22 cellular contexts compared by ENCODE assay signal in the genomic region with DNA sequence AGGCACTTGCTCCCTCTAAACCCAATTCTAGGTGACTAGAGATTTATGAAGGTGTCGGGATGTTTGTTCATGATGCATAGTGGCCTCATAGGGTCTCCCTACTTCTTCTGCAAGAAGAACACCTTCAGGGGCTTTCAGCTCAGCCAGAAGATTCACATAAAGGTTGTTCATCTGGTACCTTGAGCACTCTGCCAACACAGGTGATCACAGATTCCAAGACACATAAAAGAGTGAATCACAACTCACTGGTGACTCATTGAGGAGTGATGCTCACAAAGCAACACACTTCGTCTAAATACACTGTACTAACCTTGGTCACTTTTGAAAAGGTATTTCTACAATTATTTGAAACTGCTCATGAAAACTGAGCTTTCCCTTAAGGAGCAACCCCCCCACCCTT. TPM values are rescaled to one million over a fixed set of nuclear protein-coding genes. Genes with fewer than 3 reads are reported as not detected.
DNase-seq lines count a peak whose midpoint lies in the region; ATAC-seq, FAIRE-seq and TF ChIP-seq lines count a peak whose summit lies in the region.
"Had no signal": no experiment of that assay in that cellular context is flagged by ENCODE, and none has a peak within 500 bp of the region (broad histone marks: within the 10 kb centered on the region; RNA-seq: fewer than 3 reads in every experiment).

No MANE protein-coding gene starts in this region.

- H2AFZ ChIP-seq in osteoblast (ENCODE audit: low read length): no peak overlapping the region

- H3K79me2 ChIP-seq in osteoblast (ENCODE audit: insufficient read depth, low read length): no peaks in the 10 kb centered on the region

- CTCF ChIA-PET in activated CD4-positive, alpha-beta T cell treated with anti-CD3 and anti-CD28 coated beads for 36 hours (lab: Charles Lee): interaction anchor here (1.1 kb wide), 1 partner anchor 48 kb away, joined by 3 read pairs; no protein-coding TSS in a partner anchor

- H3K36me3 ChIP-seq in osteoblast (ENCODE audit: insufficient read depth, low read length): peaks cover 6% of the 10 kb centered on the region

- in situ Hi-C loops in KBM-7 (cut with MboI; ENCODE audit: low pct_unique_long_range_greater_than_20kb, low sequenced_read_pairs): no loop called here

- intact Hi-C loops in activated CD4-positive, alpha-beta T cell treated with anti-CD3 and anti-CD28 coated beads for 36 hours (cut with DNase I, micrococcal nuclease): no loop called here
- intact Hi-C loops in activated CD4-positive, alpha-beta T cell treated with anti-CD3 and anti-CD28 coated beads, Interleukin-2, amount 10 ng/mL, durations not matched to agents 24 days and 14 days (cut with micrococcal nuclease): no loop called here

- H3K4me3 ChIP-seq in epithelial cell of esophagus (ENCODE audit: low read length): no peak overlapping the region
- no peak overlapping the region for H3K4me3 ChIP-seq in osteoblast (ENCODE audit: insufficient read depth, low read length)
- H3K4me3 ChIP-seq: SK-N-MC had no signal

- peaks cover 6% of the 10 kb centered on the region for H3K4me1 Mint-ChIP-seq in activated CD4-positive, alpha-beta T cell treated with anti-CD3 and anti-CD28 coated beads for 36 hours
- H3K4me1 Mint-ChIP-seq in activated CD4-positive, alpha-beta T cell treated with anti-CD3 and anti-CD28 coated beads, Interleukin-2, amount 10 ng/mL, durations not matched to agents 24 days and 14 days: no peaks in the 10 kb centered on the region

- H3K27me3 ChIP-seq in osteoblast (ENCODE audit: insufficient read depth, low read length): no peaks in the 10 kb centered on the region

- TF ChIP-seq CTCF in epithelial cell of esophagus (IDR thresholded peaks at IDR 0.05; ENCODE audit: insufficient read depth, low read depth, low read length, missing control alignments): no peak
- no peak for TF ChIP-seq CTCF in osteoblast (IDR thresholded peaks at IDR 0.05; ENCODE audit: extremely low read depth, low read depth, low read length)

- no peak overlapping the region for H3K27ac ChIP-seq in osteoblast (ENCODE audit: low read depth, low read length)
- H3K27ac ChIP-seq: SK-N-MC had no signal

- peak; percentile 63 for FAIRE-seq in HTR-8/SVneo (lab: Jason Lieb, UNC)
- FAIRE-seq: D721Med had no signal

- H3K36me3 Mint-ChIP-seq in activated CD4-positive, alpha-beta T cell treated with anti-CD3 and anti-CD28 coated beads for 36 hours (ENCODE audit: low read depth): peaks cover 16% of the 10 kb centered on the region
- peaks cover 21% of the 10 kb centered on the region for H3K36me3 Mint-ChIP-seq in activated CD4-positive, alpha-beta T cell treated with anti-CD3 and anti-CD28 coated beads, Interleukin-2, amount 10 ng/mL, durations not matched to agents 24 days and 14 days (ENCODE audit: low read depth)

- H3K9me3 ChIP-seq in osteoblast (ENCODE audit: low read depth, low read length): no peaks in the 10 kb centered on the region

- no peak overlapping the region for H3K27ac Mint-ChIP-seq in activated CD4-positive, alpha-beta T cell treated with anti-CD3 and anti-CD28 coated beads for 36 hours
- H3K27ac Mint-ChIP-seq in activated CD4-positive, alpha-beta T cell treated with anti-CD3 and anti-CD28 coated beads, Interleukin-2, amount 10 ng/mL, durations not matched to agents 24 days and 14 days: no peak overlapping the region
- H3K27ac Mint-ChIP-seq: B cell, H9 had no signal

- POLR2A ChIA-PET in activated CD4-positive, alpha-beta T cell treated with anti-CD3 and anti-CD28 coated beads for 36 hours (lab: Charles Lee): no interaction called here

- DNase-seq in activated CD4-positive, alpha-beta T cell treated with anti-CD3 and anti-CD28 coated beads for 36 hours: no peak
- DNase-seq in activated CD4-positive, alpha-beta T cell treated with anti-CD3 and anti-CD28 coated beads, Interleukin-2, amount 10 ng/mL, durations not matched to agents 24 days and 14 days: no peak
- DNase-seq in HTR-8/SVneo (ENCODE audit: insufficient read length, low spot score): no peak
- DNase-seq in epithelial cell of esophagus (ENCODE audit: low read depth): peak; percentile 81
- DNase-seq in osteoblast (ENCODE audit: insufficient read length, low spot score, missing footprints): peak; percentile 67
- DNase-seq in T-helper 2 cell: no peak
- DNase-seq in KBM-7: no peak
- DNase-seq: 8988T, EL, GF-D8, H9, IMR-90, NCI-H1417, NCI-H1694 treated with DMSO at 0.1 percent for 48 hours, NCI-H446, NCI-H526, OCI-M1, SHP77 treated with DMSO at 0.1 percent for 48 hours had no signal

- no peaks in the 10 kb centered on the region for H3K27me3 Mint-ChIP-seq in activated CD4-positive, alpha-beta T cell treated with anti-CD3 and anti-CD28 coated beads for 36 hours
- no peaks in the 10 kb centered on the region for H3K27me3 Mint-ChIP-seq in activated CD4-positive, alpha-beta T cell treated with anti-CD3 and anti-CD28 coated beads, Interleukin-2, amount 10 ng/mL, durations not matched to agents 24 days and 14 days
- H3K27me3 Mint-ChIP-seq: B cell had no signal

- peak; percentile 72 for ATAC-seq in activated CD4-positive, alpha-beta T cell treated with anti-CD3 and anti-CD28 coated beads for 36 hours
- no peak for ATAC-seq in GM21723 (IDR thresholded peaks at IDR 0.05; ENCODE audit: unreplicated experiment)

- H3K9me3 Mint-ChIP-seq in activated CD4-positive, alpha-beta T cell treated with anti-CD3 and anti-CD28 coated beads for 36 hours (ENCODE audit: low read depth): no peaks in the 10 kb centered on the region
- H3K9me3 Mint-ChIP-seq in activated CD4-positive, alpha-beta T cell treated with anti-CD3 and anti-CD28 coated beads, Interleukin-2, amount 10 ng/mL, durations not matched to agents 24 days and 14 days: no peaks in the 10 kb centered on the region
- H3K9me3 Mint-ChIP-seq: H9 had no signal

- H3K4me3 Mint-ChIP-seq in activated CD4-positive, alpha-beta T cell treated with anti-CD3 and anti-CD28 coated beads for 36 hours: no peak overlapping the region
- no peak overlapping the region for H3K4me3 Mint-ChIP-seq in activated CD4-positive, alpha-beta T cell treated with anti-CD3 and anti-CD28 coated beads, Interleukin-2, amount 10 ng/mL, durations not matched to agents 24 days and 14 days
- H3K4me3 Mint-ChIP-seq: B cell, H9 had no signal

- H4K20me1 ChIP-seq in osteoblast (ENCODE audit: insufficient read depth, low read length): no peaks in the 10 kb centered on the region

- H3K4me2 ChIP-seq in osteoblast (ENCODE audit: insufficient read depth, low read length): no peak overlapping the region

- H3K4me1 ChIP-seq in osteoblast (ENCODE audit: insufficient read depth, low read length): no peaks in the 10 kb centered on the region

RNA-seq across cellular contexts. Expression of gene ZNF324, which starts 6.8 kb away (rescaled TPM):
- total RNA-seq in activated CD4-positive, alpha-beta T cell treated with anti-CD3 and anti-CD28 coated beads for 36 hours: 1 to 10 TPM; 4.7 to 7.5 TPM
- total RNA-seq in activated CD4-positive, alpha-beta T cell treated with anti-CD3 and anti-CD28 coated beads, Interleukin-2, amount 10 ng/mL, durations not matched to agents 24 days and 14 days: 13.6 and 14.7 TPM in 2 replicates
- 16.2 and 20.6 TPM in 2 replicates for total RNA-seq in osteoblast

RNA-seq across cellular contexts. Expression of gene ZNF324B, which starts 8.6 kb away (rescaled TPM):
- 1 to 10 TPM; 5.8 to 7.5 TPM for total RNA-seq in activated CD4-positive, alpha-beta T cell treated with anti-CD3 and anti-CD28 coated beads for 36 hours
- total RNA-seq in activated CD4-positive, alpha-beta T cell treated with anti-CD3 and anti-CD28 coated beads, Interleukin-2, amount 10 ng/mL, durations not matched to agents 24 days and 14 days: 14.4 and 15.2 TPM in 2 replicates
- total RNA-seq in osteoblast: 10.5 and 11.8 TPM in 2 replicates

RNA-seq across cellular contexts. Expression of gene ZNF446, which starts 16.1 kb away (rescaled TPM):
- 1 to 10 TPM; 4.2 to 4.7 TPM for total RNA-seq in activated CD4-positive, alpha-beta T cell treated with anti-CD3 and anti-CD28 coated beads for 36 hours
- 6.3 and 6.8 TPM in 2 replicates for total RNA-seq in activated CD4-positive, alpha-beta T cell treated with anti-CD3 and anti-CD28 coated beads, Interleukin-2, amount 10 ng/mL, durations not matched to agents 24 days and 14 days
- total RNA-seq in osteoblast: 14.1 and 18.1 TPM in 2 replicates

RNA-seq across cellular contexts. Expression of gene ZNF132, which starts 20.1 kb away (rescaled TPM):
- 1 to 10 TPM; 3.3 to 4.4 TPM for total RNA-seq in activated CD4-positive, alpha-beta T cell treated with anti-CD3 and anti-CD28 coated beads for 36 hours
- total RNA-seq in activated CD4-positive, alpha-beta T cell treated with anti-CD3 and anti-CD28 coated beads, Interleukin-2, amount 10 ng/mL, durations not matched to agents 24 days and 14 days: 3.6 and 3.8 TPM in 2 replicates
- 8.8 and 10.1 TPM in 2 replicates for total RNA-seq in osteoblast

RNA-seq across cellular contexts. Expression of gene ZNF584, which starts 51.6 kb away (rescaled TPM):
- 10 to 100 TPM in 1 of 2 experiments, 1 to 10 TPM in 1; 9.9 to 11.2 TPM for total RNA-seq in activated CD4-positive, alpha-beta T cell treated with anti-CD3 and anti-CD28 coated beads for 36 hours
- 17.4 and 17.7 TPM in 2 replicates for total RNA-seq in activated CD4-positive, alpha-beta T cell treated with anti-CD3 and anti-CD28 coated beads, Interleukin-2, amount 10 ng/mL, durations not matched to agents 24 days and 14 days
- total RNA-seq in osteoblast: 20.6 and 25.7 TPM in 2 replicates

Comparison
In these comparisons a context has a peak if more than half of its experiments do, and no peak if none do; other contexts are left out.
1. DNase-seq: peak in epithelial cell of esophagus (single experiment) and osteoblast (single experiment); none in activated CD4-positive, alpha-beta T cell treated with anti-CD3 and anti-CD28 coated beads for 36 hours (single experiment), activated CD4-positive, alpha-beta T cell treated with anti-CD3 and anti-CD28 coated beads, Interleukin-2, amount 10 ng/mL, durations not matched to agents 24 days and 14 days (single experiment), HTR-8/SVneo (single experiment), T-helper 2 cell (0 of 5) and KBM-7 (single experiment).